Comparison of ENCODE assay signal across 8 cellular contexts in genomic region chr12:57110189-57111045, GRCh38. TPM values are rescaled to one million over a fixed set of nuclear protein-coding genes. Genes with fewer than 3 reads are reported as not detected.
DNase-seq lines count a peak whose midpoint lies in the region; ATAC-seq and TF ChIP-seq lines count a peak whose summit lies in the region.

No MANE protein-coding gene starts in this region.

- peak overlapping the region; percentile 89 for H3K4me3 Mint-ChIP-seq in Caco-2 (ENCODE audit: unreplicated experiment)
- H3K4me3 Mint-ChIP-seq in effector memory CD8-positive, alpha-beta T cell, result peak overlapping the region; percentile 84 to 88
- H3K4me3 Mint-ChIP-seq in stimulated activated memory B cell treated with anti-CD40 and anti-IgM and Interleukin-4, amounts not matched to agents 10 μg/mL and 1 μg/mL and 100 μg/mL, for 72 hours, result peak overlapping the region; percentile 88

- H3K27ac ChIP-seq in MM.1S (ENCODE audit: low read length), result peak overlapping the region; percentile 79; the same call in 1 of the 2 replicates

- H3K4me2 ChIP-seq in MM.1S (ENCODE audit: low read depth, low read length), result peak overlapping the region; percentile 98

- POLR2A ChIA-PET in Caco-2 (lab: Charles Lee), result interaction anchor here (0.7 to 3.4 kb wide), 5 partner anchors 9 to 74 kb away, joined by 4 to 56 read pairs (median 24); partner anchors contain the start of genes NAB2 and NEMP1

- peak overlapping the region; percentile 43 for H3K4me3 ChIP-seq in Caco-2 (ENCODE audit: low read depth, low read length)
- peak overlapping the region; percentile 72 for H3K4me3 ChIP-seq in MM.1S (ENCODE audit: low read length)
- H3K4me3 ChIP-seq in mucosa of descending colon, result peak overlapping the region; percentile 48

- H3K4me1 Mint-ChIP-seq in Caco-2 (ENCODE audit: low read depth, unreplicated experiment), result peaks cover 13% of the 10 kb centered on the region
- H3K4me1 Mint-ChIP-seq in effector memory CD8-positive, alpha-beta T cell (ENCODE audit: low read depth in 2 of 2), result peaks cover 36 to 45% of the 10 kb centered on the region in 2 donors
- peaks cover 52% of the 10 kb centered on the region for H3K4me1 Mint-ChIP-seq in stimulated activated memory B cell treated with anti-CD40 and anti-IgM and Interleukin-4, amounts not matched to agents 10 μg/mL and 1 μg/mL and 100 μg/mL, for 72 hours

- H3K9me3 ChIP-seq in Caco-2, result no peaks in the 10 kb centered on the region
- H3K9me3 ChIP-seq in MM.1S (replicated peaks; ENCODE audit: insufficient read depth, low read length), result no peaks in the 10 kb centered on the region
- no peaks in the 10 kb centered on the region for H3K9me3 ChIP-seq in mucosa of descending colon

- H2AFZ ChIP-seq in MM.1S (ENCODE audit: low read length), result peak overlapping the region; percentile 79

- peak; percentile 33 for ATAC-seq in GM21526 (IDR thresholded peaks at IDR 0.05; ENCODE audit: low FRiP score, unreplicated experiment)
- ATAC-seq in effector memory CD8-positive, alpha-beta T cell (replicated peaks), result peak; percentile 43
- ATAC-seq in mucosa of descending colon, result peak; percentile 21
- ATAC-seq in stimulated activated memory B cell treated with anti-CD40 and anti-IgM and Interleukin-4, amounts not matched to agents 10 μg/mL and 1 μg/mL and 100 μg/mL, for 72 hours, result peak; percentile 80

- no peaks in the 10 kb centered on the region for H3K9me2 ChIP-seq in MM.1S (replicated peaks; ENCODE audit: insufficient read depth, low read length)

- TF ChIP-seq CTCF in Caco-2 (IDR thresholded peaks at IDR 0.05; ENCODE audit: insufficient read depth in 1 of 2, low read depth in 1 of 2, low read length in 1 of 2, severe bottlenecking in 1 of 2, unreplicated experiment in 1 of 2), result no peak
- 0 out of 2 replicates have a peak, but pooled peaks have one; percentile 4 for TF ChIP-seq CTCF in MM.1S (IDR thresholded peaks at IDR 0.05; ENCODE audit: low read length)
- TF ChIP-seq CTCF in mucosa of descending colon (IDR thresholded peaks at IDR 0.05), result no peak

- H3K9me3 Mint-ChIP-seq in Caco-2 (ENCODE audit: unreplicated experiment), result no peaks in the 10 kb centered on the region
- H3K9me3 Mint-ChIP-seq in effector memory CD8-positive, alpha-beta T cell, result no peaks in the 10 kb centered on the region
- no peaks in the 10 kb centered on the region for H3K9me3 Mint-ChIP-seq in stimulated activated memory B cell treated with anti-CD40 and anti-IgM and Interleukin-4, amounts not matched to agents 10 μg/mL and 1 μg/mL and 100 μg/mL, for 72 hours

- DNase-seq in Caco-2 (peak; percentile 60 to 73), MM.1S (peak; percentile 47), mucosa of descending colon (peak; percentile 85 to 89 (median 88)), NCI-H1930 (lab: John Stamatoyannopoulos, UW) (no peak)
- DNase-seq in activated CD4-positive, alpha-beta T cell treated with anti-CD3 and anti-CD28 coated beads, Interleukin-2, amount 50 U/mL, for 24 hours (ENCODE audit: low read depth in 1 of 2, low spot score in 1 of 2), result peak; percentile 61 to 71
- DNase-seq in effector memory CD8-positive, alpha-beta T cell, result peak; percentile 59 to 64 (median 61)

- CTCF ChIA-PET in Caco-2 (lab: Charles Lee), result interaction anchor here (0.6 to 3.0 kb wide), 12 partner anchors 9 to 197 kb away, joined by 3 to 195 read pairs (median 16); partner anchors contain the start of genes LRP1, NEMP1 and TAC3

- H3K9ac ChIP-seq in MM.1S (ENCODE audit: low read length), result peak overlapping the region; percentile 60

- BruUV-seq in Caco-2 (replicated peaks; lab: Mats Ljungman, UMichigan), result TSS peak; percentile 78

- H3K36me3 ChIP-seq in Caco-2 (ENCODE audit: control insufficient read depth, insufficient read depth, low read length), result peaks cover 2% of the 10 kb centered on the region; the same call in 1 of the 2 replicates
- H3K36me3 ChIP-seq in MM.1S (replicated peaks; ENCODE audit: insufficient read depth, low read length), result no peaks in the 10 kb centered on the region
- no peaks in the 10 kb centered on the region for H3K36me3 ChIP-seq in mucosa of descending colon (ENCODE audit: low read depth)

- intact Hi-C loops in Caco-2 (cut with micrococcal nuclease; ENCODE audit: unreplicated experiment) (loop anchor here (1.0 kb wide), 2 partner anchors 8 to 23 kb away; no protein-coding TSS in a partner anchor), mucosa of descending colon (cut with DNase I, micrococcal nuclease) (loop anchor here (5.0 to 10.0 kb wide), 2 partner anchors 43 to 46 kb away; no protein-coding TSS in a partner anchor)

- H3K27me3 ChIP-seq in Caco-2 (replicated peaks; ENCODE audit: control insufficient read depth, insufficient read depth, low read length) (no peaks in the 10 kb centered on the region), MM.1S (replicated peaks; ENCODE audit: insufficient read depth, low read length) (no peaks in the 10 kb centered on the region)

- H3K4me1 ChIP-seq in Caco-2 (0 out of 2 replicates have a peak, but pooled peaks cover 3% of the 10 kb centered on the region), MM.1S (ENCODE audit: low read length) (peaks cover 5% of the 10 kb centered on the region), mucosa of descending colon (ENCODE audit: low read depth) (peaks cover 14% of the 10 kb centered on the region)

- no peaks in the 10 kb centered on the region for H3K27me3 Mint-ChIP-seq in Caco-2 (ENCODE audit: insufficient read depth, unreplicated experiment)
- no peaks in the 10 kb centered on the region for H3K27me3 Mint-ChIP-seq in effector memory CD8-positive, alpha-beta T cell
- no peaks in the 10 kb centered on the region for H3K27me3 Mint-ChIP-seq in stimulated activated memory B cell treated with anti-CD40 and anti-IgM and Interleukin-4, amounts not matched to agents 10 μg/mL and 1 μg/mL and 100 μg/mL, for 72 hours

- no peaks in the 10 kb centered on the region for H4K20me1 ChIP-seq in MM.1S (ENCODE audit: insufficient read depth, low read length)

- peaks cover 14% of the 10 kb centered on the region for H3F3A ChIP-seq in MM.1S (ENCODE audit: insufficient read depth, low read length)

- peaks cover 12% of the 10 kb centered on the region; the same call in 1 of the 2 replicates for H3K79me2 ChIP-seq in MM.1S (ENCODE audit: low read length)

- H3K27ac Mint-ChIP-seq in Caco-2 (ENCODE audit: unreplicated experiment), result peak overlapping the region; percentile 84
- peak overlapping the region; percentile 91 to 93 for H3K27ac Mint-ChIP-seq in effector memory CD8-positive, alpha-beta T cell
- H3K27ac Mint-ChIP-seq in stimulated activated memory B cell treated with anti-CD40 and anti-IgM and Interleukin-4, amounts not matched to agents 10 μg/mL and 1 μg/mL and 100 μg/mL, for 72 hours, result peak overlapping the region; percentile 89

- peaks cover 15% of the 10 kb centered on the region for H3K36me3 Mint-ChIP-seq in Caco-2 (ENCODE audit: insufficient read depth, unreplicated experiment)
- peaks cover 42% of the 10 kb centered on the region for H3K36me3 Mint-ChIP-seq in effector memory CD8-positive, alpha-beta T cell (ENCODE audit: insufficient read depth)
- H3K36me3 Mint-ChIP-seq in stimulated activated memory B cell treated with anti-CD40 and anti-IgM and Interleukin-4, amounts not matched to agents 10 μg/mL and 1 μg/mL and 100 μg/mL, for 72 hours, result peaks cover 42% of the 10 kb centered on the region

RNA-seq across cellular contexts. Expression of gene STAT6, which starts 0.7 kb away (rescaled TPM):
- total RNA-seq in Caco-2 (2022) (44.2 and 49.5 TPM in 2 replicates), mucosa of descending colon (100 to 1,000 TPM; 219 to 286 (median 281) TPM)

RNA-seq across cellular contexts. Expression of gene LRP1, which starts 17.9 kb away (rescaled TPM):
- total RNA-seq in Caco-2 (2022) (106 and 111 TPM in 2 replicates), mucosa of descending colon (100 to 1,000 TPM; 128 to 223 (median 148) TPM)

RNA-seq across cellular contexts. Expression of gene NAB2, which starts 21.5 kb away (rescaled TPM):
- total RNA-seq in Caco-2 (2022) (15.7 and 16.4 TPM in 2 replicates), mucosa of descending colon (10 to 100 TPM in 1 of 3 donors, 1 to 10 TPM in 2; 2.6 to 29.3 (median 3.9) TPM)

RNA-seq across cellular contexts. Expression of gene NEMP1, which starts 31.8 kb away (rescaled TPM):
- total RNA-seq in Caco-2 (2022), result 38.3 and 40.1 TPM in 2 replicates
- total RNA-seq in mucosa of descending colon, result 10 to 100 TPM in 2 of 3 donors, 1 to 10 TPM in 1; 6.3 to 16.9 (median 10.2) TPM

RNA-seq across cellular contexts. Expression of gene LRP1-AS, which starts 37.0 kb away (rescaled TPM):
- total RNA-seq in Caco-2 (2022) (not detected in 2 replicates), mucosa of descending colon (not detected)

Comparison
In these comparisons a context has a peak if more than half of its experiments do, and no peak if none do; other contexts are left out.
1. DNase-seq: peak in Caco-2 (2 of 2), MM.1S (single experiment), activated CD4-positive, alpha-beta T cell treated with anti-CD3 and anti-CD28 coated beads, Interleukin-2, amount 50 U/mL, for 24 hours (2 of 2), effector memory CD8-positive, alpha-beta T cell (3 of 3) and mucosa of descending colon (3 of 3); none in NCI-H1930 (0 of 2).
2. ATAC-seq: peak in every context shown above with its lines; median percentile 80 in stimulated activated memory B cell treated with anti-CD40 and anti-IgM and Interleukin-4, amounts not matched to agents 10 μg/mL and 1 μg/mL and 100 μg/mL, for 72 hours; 43 in effector memory CD8-positive, alpha-beta T cell; 33 in GM21526; 21 in mucosa of descending colon.
3. Peak in every context shown above with its lines, with median percentiles within 50 percentile points of each other: H3K4me3 ChIP-seq, H3K27ac Mint-ChIP-seq and H3K4me3 Mint-ChIP-seq.